ENCODE assay signal across 8 cellular contexts in genomic region chr1:160069460-160070231, GRCh38. TPM values are rescaled to one million over a fixed set of nuclear protein-coding genes. Genes with fewer than 3 reads are reported as not detected.
DNase-seq lines count a peak whose midpoint lies in the region; ATAC-seq and TF ChIP-seq lines count a peak whose summit lies in the region.

Gene KCNJ10 (minus strand): TSS chr1:160070160. CDS start chr1:160042532, 27,628 bp downstream.

- CTCF ChIA-PET in activated B cell treated with CpG ODN at 0.5 μM for 24 hours (lab: Charles Lee): interaction anchor here (0.8 to 1.9 kb wide), 4 partner anchors 9 to 23 kb away, joined by 3 to 6 read pairs (median 3); partner anchors contain the start of gene KCNJ9

- no peaks in the 10 kb centered on the region for H4K20me1 ChIP-seq in GM23248 (ENCODE audit: insufficient read depth)

- H3K9me2 ChIP-seq in GM23248 (ENCODE audit: insufficient read depth): no peaks in the 10 kb centered on the region

- H3K9ac ChIP-seq in GM23248: peak within 1 kb of the TSS; percentile 14; the same call in 1 of the 2 replicates

- peaks cover 47% of the 10 kb centered on the region for H3K27me3 Mint-ChIP-seq in activated B cell treated with CpG ODN at 0.5 μM for 24 hours

- no peaks in the 10 kb centered on the region for H3K36me3 Mint-ChIP-seq in activated B cell treated with CpG ODN at 0.5 μM for 24 hours (ENCODE audit: low read depth)

- H3K4me1 Mint-ChIP-seq in activated B cell treated with CpG ODN at 0.5 μM for 24 hours: peaks cover 7% of the 10 kb centered on the region

- H3K27ac ChIP-seq in GM23248 (no peak within 1 kb of the TSS), right atrium auricular region (no peak within 1 kb of the TSS)

- H3K36me3 ChIP-seq in GM23248 (ENCODE audit: low read depth) (no peaks in the 10 kb centered on the region), right atrium auricular region (no peaks in the 10 kb centered on the region)

- no peak for TF ChIP-seq CTCF in activated B cell treated with CpG ODN at 0.5 μM for 24 hours (IDR thresholded peaks at IDR 0.05)
- TF ChIP-seq CTCF in right atrium auricular region (IDR thresholded peaks at IDR 0.05): no peak

- H3K27me3 ChIP-seq in GM23248 (replicated peaks; ENCODE audit: insufficient read depth): peaks cover 26% of the 10 kb centered on the region
- no peaks in the 10 kb centered on the region for H3K27me3 ChIP-seq in right atrium auricular region

- peak; percentile 40 for DNase-seq in GM23248
- no peak for DNase-seq in activated B cell treated with CpG ODN at 0.5 μM for 24 hours
- DNase-seq in right atrium auricular region (ENCODE audit: low spot score): no peak
- DNase-seq in skeletal muscle cell (ENCODE audit: low read depth): no peak
- DNase-seq in NCI-H1092 treated with DMSO at 0.1 percent for 48 hours (lab: John Stamatoyannopoulos, UW): no peak
- no peak for DNase-seq in activated effector memory CD4-positive, alpha-beta T cell treated with Interleukin-2 at 50 U/mL for 16 hours
- no peak for DNase-seq in CD1c-positive myeloid dendritic cell (ENCODE audit: extremely low spot score)
- DNase-seq in stimulated activated CD4-positive, alpha-beta T cell treated with anti-CD3 and anti-CD28 coated beads, Interleukin-4, amount 100 ng/mL, for 1 hour: no peak

- no peak within 1 kb of the TSS for H3K27ac Mint-ChIP-seq in activated B cell treated with CpG ODN at 0.5 μM for 24 hours

- H3K4me3 ChIP-seq in GM23248 (peak within 1 kb of the TSS; percentile 69), right atrium auricular region (peak within 1 kb of the TSS; percentile 44 to 57), skeletal muscle cell (ENCODE audit: low read depth, low read length) (peak within 1 kb of the TSS; percentile 48)

- in situ Hi-C loops in GM23248 (cut with MboI): no loop called here

- no peaks in the 10 kb centered on the region for H3F3A ChIP-seq in GM23248 (ENCODE audit: insufficient read depth)

- H3K4me1 ChIP-seq in GM23248 (ENCODE audit: insufficient read depth) (no peaks in the 10 kb centered on the region), right atrium auricular region (peaks cover 0 to 12% of the 10 kb centered on the region in 2 donors)

- no peak for ATAC-seq in activated B cell treated with CpG ODN at 0.5 μM for 24 hours (ENCODE audit: low read depth)

- peak within 1 kb of the TSS; percentile 90 for H3K4me3 Mint-ChIP-seq in activated B cell treated with CpG ODN at 0.5 μM for 24 hours

- WGBS in GM23248 (ENCODE audit: low coverage in 1 of 2, low lambda C conversion rate in 2 of 2, missing lambda C conversion rate in 2 of 2), 2 experiments: 10 to 17% methylated on average over 19 to 32 of the region's 32 CpGs

- no peaks in the 10 kb centered on the region for H3K9me3 Mint-ChIP-seq in activated B cell treated with CpG ODN at 0.5 μM for 24 hours

- intact Hi-C loops in activated B cell treated with CpG ODN at 0.5 μM for 24 hours (cut with micrococcal nuclease): loop anchor here (10.0 kb wide), 1 partner anchor 245 kb away; the partner anchor contains the start of gene SLAMF8

- H3K9me3 ChIP-seq in GM23248 (ENCODE audit: low read depth): no peaks in the 10 kb centered on the region
- no peaks in the 10 kb centered on the region for H3K9me3 ChIP-seq in right atrium auricular region

- peak within 1 kb of the TSS; percentile 77 for H2AFZ ChIP-seq in GM23248

- POLR2A ChIA-PET in activated B cell treated with CpG ODN at 0.5 μM for 24 hours (lab: Charles Lee): interaction anchor here (0.6 to 1.0 kb wide), 3 partner anchors 147 to 314 kb away, joined by 3 to 4 read pairs (median 3); no protein-coding TSS in a partner anchor

- H3K4me2 ChIP-seq in GM23248 (ENCODE audit: unreplicated experiment): peak within 1 kb of the TSS; percentile 67

- no peaks in the 10 kb centered on the region for H3K79me2 ChIP-seq in GM23248 (ENCODE audit: insufficient read depth)

RNA-seq across cellular contexts. Expression of gene KCNJ10, which starts in this region (rescaled TPM):
- total RNA-seq in GM23248 (2014; rRNA removed; shearing (Covaris generic)): not detected in 2 replicates
- polyA plus RNA-seq in GM23248 (2016; fragmentation: Nextera tagmentation; extraction: Ambion mirVana): not detected in 2 replicates
- total RNA-seq in activated B cell treated with CpG ODN at 0.5 μM for 24 hours (not detected in 2 replicates), right atrium auricular region (under 1 TPM in 1 of 2 donors, not detected in 1; 0.20 TPM)

Comparison
In these comparisons a context has a peak if more than half of its experiments do, and no peak if none do; other contexts are left out.
1. Peak in DNase-seq, H3K4me3 ChIP-seq, H3K9ac ChIP-seq and H3K4me2 ChIP-seq in GM23248; RNA of the gene not detected or under 1 TPM.